ENCODE assay signal across 2 cellular contexts in genomic region chr15:97840501-97840900, GRCh38.
TF ChIP-seq lines count a peak whose summit lies in the region.

No MANE protein-coding gene starts in this region.

TF ChIP-seq in SK-N-SH treated with all-trans-retinoic acid at 6 μM for 48 hours, 23 proteins besides CTCF, POLR2A, EP300 and RAD21 (continued from another document):
- TF ChIP-seq TSHZ2 (CRISPR knock-in tag; IDR thresholded peaks at IDR 0.05): no peak
- TF ChIP-seq CSRNP3 (CRISPR knock-in tag; IDR thresholded peaks at IDR 0.05): no peak
- TF ChIP-seq RARB (CRISPR knock-in tag; IDR thresholded peaks at IDR 0.05): no peak
- no peak for TF ChIP-seq ISL1 (CRISPR knock-in tag; IDR thresholded peaks at IDR 0.05)
- TF ChIP-seq TOX (CRISPR knock-in tag; IDR thresholded peaks at IDR 0.05; ENCODE audit: borderline replicate concordance): no peak
- TF ChIP-seq TCF4 (CRISPR knock-in tag; IDR thresholded peaks at IDR 0.05; ENCODE audit: borderline replicate concordance): no peak
- no peak for TF ChIP-seq BACH2 (CRISPR knock-in tag; IDR thresholded peaks at IDR 0.05; ENCODE audit: borderline replicate concordance)
- TF ChIP-seq POU6F1 (CRISPR knock-in tag; IDR thresholded peaks at IDR 0.05; ENCODE audit: borderline replicate concordance, low read depth): no peak

TF ChIP-seq in SK-N-SH, 30 proteins besides CTCF, POLR2A, EP300 and RAD21 (continued from another document):
- TF ChIP-seq ZBTB33 (IDR thresholded peaks at IDR 0.05; ENCODE audit: borderline replicate concordance, low read depth) (no peak), NRF1 (IDR thresholded peaks at IDR 0.05; ENCODE audit: low read depth, low read length) (no peak), SIN3A (IDR thresholded peaks at IDR 0.05; ENCODE audit: borderline replicate concordance, low read depth, low read length) (no peak), MXI1 (IDR thresholded peaks at IDR 0.05; ENCODE audit: low read depth, low read length) (no peak), TAF1 (IDR thresholded peaks at IDR 0.05; ENCODE audit: borderline replicate concordance, low read depth, low read length) (no peak)
